Comparison of ENCODE assay signal across 1 cellular context in genomic region chr3:188941103-188941502, GRCh38.
TF ChIP-seq lines count a peak whose summit lies in the region.

No MANE protein-coding gene starts in this region.

TF ChIP-seq in SK-N-SH, 30 proteins besides CTCF, POLR2A, EP300 and RAD21 (continued from another document):
- no peak for TF ChIP-seq ZBTB33 (IDR thresholded peaks at IDR 0.05; ENCODE audit: borderline replicate concordance, low read depth)
- no peak for TF ChIP-seq JUND (IDR thresholded peaks at IDR 0.05)
- TF ChIP-seq, protein P1, sequence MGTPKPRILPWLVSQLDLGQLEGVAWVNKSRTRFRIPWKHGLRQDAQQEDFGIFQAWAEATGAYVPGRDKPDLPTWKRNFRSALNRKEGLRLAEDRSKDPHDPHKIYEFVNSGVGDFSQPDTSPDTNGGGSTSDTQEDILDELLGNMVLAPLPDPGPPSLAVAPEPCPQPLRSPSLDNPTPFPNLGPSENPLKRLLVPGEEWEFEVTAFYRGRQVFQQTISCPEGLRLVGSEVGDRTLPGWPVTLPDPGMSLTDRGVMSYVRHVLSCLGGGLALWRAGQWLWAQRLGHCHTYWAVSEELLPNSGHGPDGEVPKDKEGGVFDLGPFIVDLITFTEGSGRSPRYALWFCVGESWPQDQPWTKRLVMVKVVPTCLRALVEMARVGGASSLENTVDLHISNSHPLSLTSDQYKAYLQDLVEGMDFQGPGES (IDR thresholded peaks at IDR 0.05; ENCODE audit: low read depth, low read length), result no peak
- no peak for TF ChIP-seq RFX5 (IDR thresholded peaks at IDR 0.05; ENCODE audit: low read length)
- TF ChIP-seq NFIC (IDR thresholded peaks at IDR 0.05; ENCODE audit: borderline replicate concordance), result no peak
- no peak for TF ChIP-seq TAF1 (IDR thresholded peaks at IDR 0.05; ENCODE audit: borderline replicate concordance, low read depth, low read length)
- TF ChIP-seq, protein P2, sequence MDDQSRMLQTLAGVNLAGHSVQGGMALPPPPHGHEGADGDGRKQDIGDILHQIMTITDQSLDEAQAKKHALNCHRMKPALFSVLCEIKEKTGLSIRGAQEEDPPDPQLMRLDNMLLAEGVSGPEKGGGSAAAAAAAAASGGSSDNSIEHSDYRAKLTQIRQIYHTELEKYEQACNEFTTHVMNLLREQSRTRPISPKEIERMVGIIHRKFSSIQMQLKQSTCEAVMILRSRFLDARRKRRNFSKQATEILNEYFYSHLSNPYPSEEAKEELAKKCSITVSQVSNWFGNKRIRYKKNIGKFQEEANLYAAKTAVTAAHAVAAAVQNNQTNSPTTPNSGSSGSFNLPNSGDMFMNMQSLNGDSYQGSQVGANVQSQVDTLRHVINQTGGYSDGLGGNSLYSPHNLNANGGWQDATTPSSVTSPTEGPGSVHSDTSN (IDR thresholded peaks at IDR 0.05), result no peak
- TF ChIP-seq CHD2 (IDR thresholded peaks at IDR 0.05; ENCODE audit: low read length, partially characterized antibody), result no peak
- no peak for TF ChIP-seq RCOR1 (IDR thresholded peaks at IDR 0.05; ENCODE audit: low read length)
